14 cellular contexts compared by ENCODE assay signal in the genomic region with DNA sequence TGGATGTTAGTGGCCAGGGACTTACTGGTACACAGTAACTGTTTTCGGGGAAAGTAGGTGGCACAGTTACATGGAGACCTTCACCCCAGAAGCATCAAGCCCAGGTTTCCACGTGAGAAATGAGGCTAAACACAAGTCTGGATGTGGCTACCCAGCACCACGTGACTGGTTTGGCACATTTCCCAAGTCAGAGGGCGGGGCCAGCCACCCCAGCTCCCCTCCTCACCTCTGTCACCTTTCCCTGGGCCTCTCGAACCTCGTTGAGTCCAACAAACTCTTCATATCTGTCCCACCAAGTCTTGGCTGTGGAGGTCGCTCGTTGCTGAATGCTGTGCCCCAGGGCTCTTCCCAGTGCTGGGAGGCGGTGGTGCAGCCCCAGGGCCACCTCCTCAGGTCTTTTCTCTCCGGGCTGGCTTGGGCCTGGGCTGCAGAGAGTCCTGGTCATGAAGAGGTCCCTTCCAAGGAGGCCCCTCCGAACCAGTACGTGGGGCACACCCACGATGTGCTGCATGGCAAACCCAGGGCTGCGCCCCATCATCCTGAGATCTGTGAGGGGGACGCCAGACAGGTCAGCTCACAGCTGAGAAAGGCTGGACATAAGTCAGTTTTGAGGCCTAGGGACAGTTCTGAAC. TPM values are rescaled to one million over a fixed set of nuclear protein-coding genes. Genes with fewer than 3 reads are reported as not detected.
DNase-seq lines count a peak whose midpoint lies in the region; ATAC-seq, FAIRE-seq and TF ChIP-seq lines count a peak whose summit lies in the region.
"Had no signal": no experiment of that assay in that cellular context is flagged by ENCODE, and none has a peak within 500 bp of the region (broad histone marks: within the 10 kb centered on the region; RNA-seq: fewer than 3 reads in every experiment).

No MANE protein-coding gene starts in this region.

- H3K36me3 Mint-ChIP-seq in activated CD4-positive, alpha-beta T cell treated with anti-CD3 and anti-CD28 coated beads for 36 hours (ENCODE audit: low read depth), result peaks cover 13% of the 10 kb centered on the region

- peak; percentile 33 for DNase-seq in activated CD4-positive, alpha-beta T cell treated with anti-CD3 and anti-CD28 coated beads for 36 hours
- no peak for DNase-seq in activated CD4-positive, alpha-beta T cell treated with anti-CD3 and anti-CD28 coated beads for 4 hours
- DNase-seq in kidney, result no peak
- DNase-seq in tibial artery, result peak; percentile 20 to 64
- no peak for DNase-seq in GM19240 (ENCODE audit: insufficient read length, low spot score)
- DNase-seq: 8988T; activated gamma-delta T cell treated with Interleukin-2 at 50 U/mL for 16 hours; dermis blood vessel endothelial cell; DMS79; KBM-7; naive thymus-derived CD4-positive, alpha-beta T cell; NCI-H345; stimulated activated CD4-positive, alpha-beta T cell treated with anti-CD3 and anti-CD28 coated beads, Interleukin-2, amount 100 ng/mL, for 48 hours had no signal

- H3K9me3 ChIP-seq in kidney (ENCODE audit: control insufficient read depth in 1 of 2, low read length in 2 of 2) (no peaks in the 10 kb centered on the region), tibial artery (no peaks in the 10 kb centered on the region)

- peaks cover 22% of the 10 kb centered on the region for H3K4me1 Mint-ChIP-seq in activated CD4-positive, alpha-beta T cell treated with anti-CD3 and anti-CD28 coated beads for 36 hours

- intact Hi-C loops in activated CD4-positive, alpha-beta T cell treated with anti-CD3 and anti-CD28 coated beads for 36 hours (cut with DNase I, micrococcal nuclease), result no loop called here
- intact Hi-C loops in kidney (cut with DNase I), result loop anchor here (5.0 to 10.0 kb wide), 2 partner anchors 32 to 160 kb away; no protein-coding TSS in a partner anchor
- intact Hi-C loops in tibial artery (cut with DNase I; ENCODE audit: low total_unique reads), result loop anchor here (10.0 kb wide), 2 partner anchors 130 to 200 kb away; a partner anchor contains a TSS

- peak overlapping the region in 1 of 2 donors; percentile 63 for H3K9ac ChIP-seq in kidney (ENCODE audit: low read length in 2 of 2)

- peaks cover 36 to 44% of the 10 kb centered on the region in 2 donors for H3K4me1 ChIP-seq in kidney (ENCODE audit: control insufficient read depth in 1 of 2, insufficient read depth in 1 of 2, low read depth in 1 of 2, low read length in 2 of 2)
- peaks cover 5 to 55% (median 42%) of the 10 kb centered on the region in 4 donors for H3K4me1 ChIP-seq in tibial artery

- POLR2A ChIA-PET in activated CD4-positive, alpha-beta T cell treated with anti-CD3 and anti-CD28 coated beads for 36 hours (lab: Charles Lee), result no interaction called here

- H3K4me3 Mint-ChIP-seq in activated CD4-positive, alpha-beta T cell treated with anti-CD3 and anti-CD28 coated beads for 36 hours, result no peak overlapping the region
- H3K4me3 Mint-ChIP-seq: naive thymus-derived CD4-positive, alpha-beta T cell had no signal

- H3K9me3 Mint-ChIP-seq in activated CD4-positive, alpha-beta T cell treated with anti-CD3 and anti-CD28 coated beads for 36 hours (ENCODE audit: low read depth), result no peaks in the 10 kb centered on the region

- H3K27me3 ChIP-seq in tibial artery, result no peaks in the 10 kb centered on the region

- TF ChIP-seq CTCF in kidney (IDR thresholded peaks at IDR 0.05; ENCODE audit: borderline replicate concordance, extremely low read depth, insufficient read depth), result no peak
- TF ChIP-seq CTCF in tibial artery (IDR thresholded peaks at IDR 0.05), result no peak

- H3K27ac ChIP-seq in kidney (ENCODE audit: low read depth in 2 of 2, low read length in 2 of 2), result peak overlapping the region; percentile 78 to 84
- peak overlapping the region; percentile 93 to 99 for H3K27ac ChIP-seq in tibial artery

- ATAC-seq in activated CD4-positive, alpha-beta T cell treated with anti-CD3 and anti-CD28 coated beads for 36 hours, result no peak
- ATAC-seq in GM18520 (IDR thresholded peaks at IDR 0.05; ENCODE audit: unreplicated experiment), result no peak
- ATAC-seq: naive thymus-derived CD4-positive, alpha-beta T cell had no signal

- CTCF ChIA-PET in activated CD4-positive, alpha-beta T cell treated with anti-CD3 and anti-CD28 coated beads for 36 hours (lab: Charles Lee), result interaction anchor here (0.6 to 6.2 kb wide), 15 partner anchors 9 to 504 kb away, joined by 3 to 165 read pairs (median 4); a partner anchor contains a TSS

- no peak overlapping the region for H3K27ac Mint-ChIP-seq in activated CD4-positive, alpha-beta T cell treated with anti-CD3 and anti-CD28 coated beads for 36 hours

- no peaks in the 10 kb centered on the region for H3K36me3 ChIP-seq in kidney (ENCODE audit: control insufficient read depth in 1 of 2, insufficient read depth in 2 of 2, low read length in 2 of 2)
- peaks cover 0 to 15% (median 0%) of the 10 kb centered on the region in 3 donors for H3K36me3 ChIP-seq in tibial artery

- no peaks in the 10 kb centered on the region for H3K27me3 Mint-ChIP-seq in activated CD4-positive, alpha-beta T cell treated with anti-CD3 and anti-CD28 coated beads for 36 hours

- FAIRE-seq in kidney (lab: Jason Lieb, UNC), result no peak

- H3K4me3 ChIP-seq in kidney (ENCODE audit: low read length in 2 of 2), result peak overlapping the region in 1 of 2 donors; percentile 22
- no peak overlapping the region for H3K4me3 ChIP-seq in tibial artery

RNA-seq across cellular contexts. Expression of a gene that starts 4.8 kb away (rescaled TPM):
- total RNA-seq in activated CD4-positive, alpha-beta T cell treated with anti-CD3 and anti-CD28 coated beads for 36 hours, result 1 to 10 TPM; 3.7 to 5.1 TPM
- 224 TPM for total RNA-seq in kidney
- polyA plus RNA-seq in kidney (ENCODE audit: insufficient read depth, low read depth, low replicate concordance), result 101 TPM
- polyA plus RNA-seq: naive thymus-derived CD4-positive, alpha-beta T cell had no signal

RNA-seq across cellular contexts. Expression of a gene that starts 5.2 kb away (rescaled TPM):
- total RNA-seq in activated CD4-positive, alpha-beta T cell treated with anti-CD3 and anti-CD28 coated beads for 36 hours, result 10 to 100 TPM; 17.5 to 25.0 TPM
- total RNA-seq in kidney, result 13.8 TPM
- 32.8 TPM for polyA plus RNA-seq in kidney (ENCODE audit: insufficient read depth, low read depth, low replicate concordance)

RNA-seq across cellular contexts. Expression of a gene that starts 5.3 kb away (rescaled TPM):
- 100 to 1,000 TPM; 260 to 324 TPM for total RNA-seq in activated CD4-positive, alpha-beta T cell treated with anti-CD3 and anti-CD28 coated beads for 36 hours
- 195 TPM for total RNA-seq in kidney
- polyA plus RNA-seq in kidney (ENCODE audit: insufficient read depth, low read depth, low replicate concordance), result 631 TPM

RNA-seq across cellular contexts. Expression of a gene that starts 11.8 kb away (rescaled TPM):
- total RNA-seq in activated CD4-positive, alpha-beta T cell treated with anti-CD3 and anti-CD28 coated beads for 36 hours, result 10 to 100 TPM; 16.8 to 21.0 TPM
- total RNA-seq in kidney, result 6.7 TPM
- 5.4 TPM for polyA plus RNA-seq in kidney (ENCODE audit: insufficient read depth, low read depth, low replicate concordance)

Comparison
In these comparisons a context has a peak if more than half of its experiments do, and no peak if none do; other contexts are left out.
1. DNase-seq: peak in activated CD4-positive, alpha-beta T cell treated with anti-CD3 and anti-CD28 coated beads for 36 hours (single experiment) and tibial artery (2 of 2); none in activated CD4-positive, alpha-beta T cell treated with anti-CD3 and anti-CD28 coated beads for 4 hours (0 of 2), kidney (single experiment) and GM19240 (single experiment).
2. RNA of a gene that starts 4.8 kb away (total RNA-seq): 224 TPM in kidney (single experiment); 3.7 to 5.1 TPM in activated CD4-positive, alpha-beta T cell treated with anti-CD3 and anti-CD28 coated beads for 36 hours; every median in the first group is over 10 times any median in the second.
3. intact Hi-C loops: an anchor here in kidney (5.0 to 10.0 kb wide) and tibial artery (10.0 kb wide); none called in activated CD4-positive, alpha-beta T cell treated with anti-CD3 and anti-CD28 coated beads for 36 hours.